In the genomic region with DNA sequence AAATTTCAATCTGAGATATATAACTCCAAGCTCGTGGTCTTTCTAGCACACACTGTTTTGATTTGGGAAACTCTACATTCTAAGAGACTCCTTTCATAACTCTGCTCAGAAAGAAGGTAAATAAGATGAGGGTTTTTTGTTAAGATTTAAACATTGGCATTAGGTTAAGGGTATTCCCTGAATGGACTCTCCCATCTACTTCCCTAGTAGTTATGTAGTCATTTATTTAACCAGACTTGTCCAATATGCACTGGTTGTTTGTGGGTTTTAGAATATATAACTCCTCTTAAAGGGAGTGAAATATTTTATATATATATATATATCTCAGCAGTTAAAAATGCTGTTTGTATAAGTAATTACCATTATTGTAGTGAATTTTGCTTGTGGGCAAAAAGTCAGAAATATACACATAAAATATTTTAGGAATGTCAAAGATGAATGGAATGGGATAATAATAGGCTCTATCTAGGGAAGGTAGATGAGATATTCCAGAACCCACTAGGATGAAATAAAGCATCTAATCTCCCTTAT, we compare ENCODE assay signal across 17 cellular contexts.
DNase-seq lines count a peak whose midpoint lies in the region; ATAC-seq and TF ChIP-seq lines count a peak whose summit lies in the region.
"Had no signal": no experiment of that assay in that cellular context is flagged by ENCODE, and none has a peak within 500 bp of the region (broad histone marks: within the 10 kb centered on the region; RNA-seq: fewer than 3 reads in every experiment).

No MANE protein-coding gene starts in this region.

- H3K9me3 ChIP-seq in PC-3 (ENCODE audit: low read length) (no peaks in the 10 kb centered on the region), neuronal stem cell (replicated peaks in 1 of 2; ENCODE audit: control insufficient read depth in 2 of 2, insufficient read depth in 1 of 2, low read depth in 1 of 2, low read length in 2 of 2) (peaks cover 0 to 3% of the 10 kb centered on the region in 2 donors)
- H3K9me3 ChIP-seq: BLaER1 had no signal

- H3K23ac ChIP-seq in neuronal stem cell (ENCODE audit: low read depth, low read length, poor library complexity), result no peak overlapping the region

- H3K27me3 ChIP-seq in PC-3 (ENCODE audit: low read length), result no peaks in the 10 kb centered on the region
- H3K27me3 ChIP-seq in neuronal stem cell (ENCODE audit: control insufficient read depth in 3 of 3, insufficient read depth in 3 of 3, low read depth in 1 of 3, low read length in 3 of 3), result no peaks in the 10 kb centered on the region
- H3K27me3 ChIP-seq: BLaER1 had no signal

- no peak overlapping the region for H2BK120ac ChIP-seq in neuronal stem cell (ENCODE audit: low read depth, low read length)

- H3K4me2 ChIP-seq in PC-3 (ENCODE audit: low read length) (peak overlapping the region; percentile 83), neuronal stem cell (ENCODE audit: insufficient read depth, low read length, poor library complexity, severe bottlenecking) (no peak overlapping the region)
- H3K4me2 ChIP-seq: BLaER1 had no signal

- H3K79me2 ChIP-seq in PC-3 (ENCODE audit: low read length), result no peaks in the 10 kb centered on the region

- H3K9me2 ChIP-seq in PC-3 (replicated peaks; ENCODE audit: low read length), result no peaks in the 10 kb centered on the region

- no peak overlapping the region for H3K4ac ChIP-seq in neuronal stem cell (ENCODE audit: low read length)

- BruUV-seq in PC-3 (replicated peaks; lab: Mats Ljungman, UMichigan), result no TSS peak

- H3K27ac ChIP-seq in PC-3 (ENCODE audit: low read length), result peak overlapping the region; percentile 45
- no peak overlapping the region for H3K27ac ChIP-seq in neuronal stem cell (replicated peaks; ENCODE audit: low read length)
- H3K27ac ChIP-seq: BLaER1 had no signal

- peak overlapping the region; percentile 48; the same call in 1 of the 2 replicates for H3K4me3 ChIP-seq in PC-3 (ENCODE audit: low read length)
- no peak overlapping the region for H3K4me3 ChIP-seq in choroid plexus epithelial cell (ENCODE audit: low read depth, low read length)
- no peak overlapping the region for H3K4me3 ChIP-seq in neuronal stem cell (ENCODE audit: low read length in 2 of 2)
- H3K4me3 ChIP-seq: BLaER1 had no signal

- H3F3A ChIP-seq in PC-3 (ENCODE audit: low read length, unreplicated experiment), result peaks cover 4% of the 10 kb centered on the region

- POLR2A ChIA-PET in PC-3 (lab: Charles Lee; ENCODE audit: unreplicated experiment), result interaction anchor here (0.6 kb wide), 1 partner anchor 591 kb away, joined by 8 read pairs; no protein-coding TSS in a partner anchor

- TF ChIP-seq CTCF in PC-3 (conservative IDR thresholded peaks at IDR 0.05; ENCODE audit: low read depth, low read length) (no peak), choroid plexus epithelial cell (conservative IDR thresholded peaks at IDR 0.05; ENCODE audit: low read depth, low read length) (no peak)

- no peak overlapping the region for H2BK5ac ChIP-seq in neuronal stem cell (ENCODE audit: low read length)

- no peaks in the 10 kb centered on the region for H4K20me1 ChIP-seq in PC-3 (ENCODE audit: low read length)
- H4K20me1 ChIP-seq: BLaER1 had no signal

- H2BK15ac ChIP-seq in neuronal stem cell (ENCODE audit: low read length), result no peak overlapping the region

- H3K9ac ChIP-seq in PC-3 (ENCODE audit: low read length) (peak overlapping the region; percentile 12), neuronal stem cell (ENCODE audit: low read depth, low read length, poor library complexity) (no peak overlapping the region)
- H3K9ac ChIP-seq: BLaER1 had no signal

- intact Hi-C loops in PC-3 (cut with micrococcal nuclease), result no loop called here

- ATAC-seq in PC-3 (peak; percentile 65), HG02588 (IDR thresholded peaks at IDR 0.05; ENCODE audit: unreplicated experiment) (no peak), GM21367 (IDR thresholded peaks at IDR 0.05; ENCODE audit: unreplicated experiment) (no peak), GM18520 (IDR thresholded peaks at IDR 0.05; ENCODE audit: unreplicated experiment) (no peak)
- ATAC-seq: activated T-helper 17 cell treated with anti-CD3 and anti-CD28 coated beads, Interleukin-2, amount 50 U/mL, for 72 hours; stimulated activated memory B cell treated with anti-CD40 and anti-IgM and Interleukin-4, amounts not matched to agents 10 μg/mL and 1 μg/mL and 100 μg/mL, for 72 hours had no signal

- H3K18ac ChIP-seq in neuronal stem cell (ENCODE audit: low read length), result no peak overlapping the region

- H3K36me3 ChIP-seq in PC-3 (ENCODE audit: low read depth, low read length), result no peaks in the 10 kb centered on the region
- H3K36me3 ChIP-seq in neuronal stem cell (replicated peaks in 1 of 2; ENCODE audit: control insufficient read depth in 2 of 2, insufficient read depth in 2 of 2, low read length in 2 of 2), result no peaks in the 10 kb centered on the region
- H3K36me3 ChIP-seq: BLaER1 had no signal

- CTCF ChIA-PET in PC-3 (lab: Charles Lee), result interaction anchor here (0.6 kb wide), 1 partner anchor 16 kb away, joined by 6 read pairs; no protein-coding TSS in a partner anchor

- no peak overlapping the region for H4K8ac ChIP-seq in neuronal stem cell (ENCODE audit: low read depth, low read length)

- peak overlapping the region; percentile 67 for H2AFZ ChIP-seq in PC-3 (ENCODE audit: low read length)
- peak overlapping the region; percentile 11 for H2AFZ ChIP-seq in neuronal stem cell (ENCODE audit: low read length)

- H3K14ac ChIP-seq in neuronal stem cell (ENCODE audit: low read length), result no peak overlapping the region

- no CpG with 5 or more reads among the region's 1 CpG for WGBS in neuronal stem cell (ENCODE audit: extremely low coverage in 2 of 2, insufficient read length in 2 of 2, insufficient replicate concordance in 1 of 2), 2 donors

- DNase-seq in EL (peak; percentile 79), PC-3 (peak; percentile 65), choroid plexus epithelial cell (ENCODE audit: low read depth) (peak; percentile 30), neuronal stem cell (ENCODE audit: low spot score) (no peak)
- DNase-seq in activated effector memory CD4-positive, alpha-beta T cell treated with Interleukin-2 at 50 U/mL for 16 hours, result no peak
- DNase-seq: amygdala, DMS53, KG1, NCI-H1436, NCI-H2227 treated with DMSO at 0.1 percent for 48 hours, occipital lobe had no signal

- H3K4me1 ChIP-seq in PC-3 (ENCODE audit: insufficient read depth, low read length), result peaks cover 27% of the 10 kb centered on the region
- peaks cover 0 to 4% of the 10 kb centered on the region in 2 donors for H3K4me1 ChIP-seq in neuronal stem cell (ENCODE audit: control insufficient read depth in 2 of 2, insufficient read depth in 1 of 2, low read depth in 1 of 2, low read length in 2 of 2)
- H3K4me1 ChIP-seq: BLaER1 had no signal

- H4K91ac ChIP-seq in neuronal stem cell (ENCODE audit: low read depth, low read length, poor library complexity), result no peak overlapping the region

- no peak overlapping the region for H2AK5ac ChIP-seq in neuronal stem cell (ENCODE audit: low read depth, low read length)

- H2BK12ac ChIP-seq in neuronal stem cell (ENCODE audit: low read length), result no peak overlapping the region

- no peaks in the 10 kb centered on the region for H3K79me1 ChIP-seq in neuronal stem cell (ENCODE audit: low read depth, low read length)

Comparison
In these comparisons a context has a peak if more than half of its experiments do, and no peak if none do; other contexts are left out.
1. DNase-seq: peak in EL (single experiment), PC-3 (single experiment) and choroid plexus epithelial cell (single experiment); none in neuronal stem cell (single experiment) and activated effector memory CD4-positive, alpha-beta T cell treated with Interleukin-2 at 50 U/mL for 16 hours (single experiment).